Comparison of ENCODE assay signal across 21 cellular contexts in the genomic region with DNA sequence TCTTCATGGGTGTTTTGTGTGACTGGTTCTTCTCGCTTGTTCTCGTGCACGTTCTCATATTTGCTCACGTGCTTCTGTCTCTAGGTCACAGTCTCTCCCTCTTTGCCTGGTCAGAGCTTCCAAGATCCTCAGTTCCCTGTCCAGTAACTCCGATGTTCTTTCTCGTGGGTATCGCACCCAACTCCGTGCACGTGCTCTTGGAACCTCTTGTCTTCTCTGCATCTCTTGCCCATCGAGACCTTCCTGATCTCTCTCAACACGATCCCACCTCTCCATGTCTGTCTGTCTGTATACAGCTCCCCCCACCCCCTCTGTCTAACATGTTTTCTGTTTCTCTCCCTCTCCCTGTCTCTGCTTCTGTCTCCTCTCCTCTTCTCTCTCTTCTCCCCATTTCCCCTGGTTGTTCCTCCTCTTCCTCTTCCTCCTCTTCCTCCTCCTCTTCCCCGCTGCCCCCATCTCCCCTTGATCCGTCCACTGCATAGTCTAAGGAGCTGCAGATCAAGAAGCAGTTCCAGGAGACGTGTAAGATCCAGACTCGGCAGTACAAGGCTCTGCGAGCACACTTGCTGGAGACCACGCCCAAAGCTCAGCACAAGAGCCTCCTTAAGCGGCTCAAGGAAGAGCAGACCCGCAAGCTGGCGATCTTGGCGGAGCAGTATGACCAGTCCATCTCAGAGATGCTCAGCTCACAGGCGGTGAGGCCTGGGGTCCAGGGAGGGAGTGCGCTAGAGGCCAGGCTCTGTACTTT. TPM values are rescaled to one million over a fixed set of nuclear protein-coding genes. Genes with fewer than 3 reads are reported as not detected.
DNase-seq lines count a peak whose midpoint lies in the region; ATAC-seq and TF ChIP-seq lines count a peak whose summit lies in the region.
"Had no signal": no experiment of that assay in that cellular context is flagged by ENCODE, and none has a peak within 500 bp of the region (broad histone marks: within the 10 kb centered on the region; RNA-seq: fewer than 3 reads in every experiment).

No MANE protein-coding gene starts in this region.

- no peaks in the 10 kb centered on the region for H3K9me2 ChIP-seq in HCT116 (ENCODE audit: insufficient read depth)
- no peaks in the 10 kb centered on the region for H3K9me2 ChIP-seq in hepatocyte (replicated peaks; ENCODE audit: insufficient read depth)
- H3K9me2 ChIP-seq: SK-N-SH had no signal

- no peak for TF ChIP-seq CTCF in HCT116 (IDR thresholded peaks at IDR 0.05 in 2 of 3, conservative IDR thresholded peaks at IDR 0.05 in 1 of 3; ENCODE audit: borderline replicate concordance in 1 of 3, insufficient read depth in 1 of 3, low read depth in 2 of 3, low read length in 2 of 3)
- no peak for TF ChIP-seq CTCF in endothelial cell (IDR thresholded peaks at IDR 0.05; ENCODE audit: unreplicated experiment)
- TF ChIP-seq CTCF in osteoblast (IDR thresholded peaks at IDR 0.05; ENCODE audit: extremely low read depth, low read depth, low read length): no peak
- TF ChIP-seq CTCF in hepatocyte (IDR thresholded peaks at IDR 0.05; ENCODE audit: poor library complexity): no peak

- no peak overlapping the region for H2AFZ ChIP-seq in HCT116 (ENCODE audit: low read depth, low read length, poor library complexity, severe bottlenecking)
- no peak overlapping the region for H2AFZ ChIP-seq in osteoblast (ENCODE audit: low read length)
- H2AFZ ChIP-seq in hepatocyte: no peak overlapping the region

- H3K27me3 Mint-ChIP-seq in CD4-positive, CD25-positive, alpha-beta regulatory T cell: no peaks in the 10 kb centered on the region
- H3K27me3 Mint-ChIP-seq in endothelial cell (ENCODE audit: unreplicated experiment): peaks cover 30% of the 10 kb centered on the region
- H3K27me3 Mint-ChIP-seq: activated naive CD8-positive, alpha-beta T cell treated with anti-CD3 and anti-CD28 coated beads, Interleukin-2, amount 50 U/mL, for 24 hours; IgD-negative memory B cell; stimulated activated memory B cell treated with anti-CD40 and anti-IgM and Interleukin-4, amounts not matched to agents 10 μg/mL and 1 μg/mL and 100 μg/mL, for 72 hours had no signal

- TF ChIP-seq RAD21 in HCT116 (IDR thresholded peaks at IDR 0.05; ENCODE audit: low read depth): no peak

- H3K36me3 Mint-ChIP-seq in CD4-positive, CD25-positive, alpha-beta regulatory T cell: peaks cover 27% of the 10 kb centered on the region
- peaks cover 66% of the 10 kb centered on the region for H3K36me3 Mint-ChIP-seq in endothelial cell (ENCODE audit: low read depth, unreplicated experiment)

- no peaks in the 10 kb centered on the region for H4K20me1 ChIP-seq in HCT116 (ENCODE audit: insufficient read depth)
- peaks cover 5% of the 10 kb centered on the region for H4K20me1 ChIP-seq in osteoblast (ENCODE audit: insufficient read depth, low read length)
- H4K20me1 ChIP-seq in hepatocyte (ENCODE audit: insufficient read depth, poor library complexity, severe bottlenecking): no peaks in the 10 kb centered on the region

- H3K27ac ChIP-seq in CD4-positive, CD25-positive, alpha-beta regulatory T cell (ENCODE audit: insufficient read depth, low read length, poor library complexity, severe bottlenecking): no peak overlapping the region
- peak overlapping the region; percentile 11; the same call in 1 of the 2 replicates for H3K27ac ChIP-seq in HCT116 (ENCODE audit: low read depth, low read length)
- no peak overlapping the region for H3K27ac ChIP-seq in osteoblast (ENCODE audit: low read depth, low read length)
- H3K27ac ChIP-seq in hepatocyte: no peak overlapping the region
- H3K27ac ChIP-seq: body of pancreas, gastroesophageal sphincter, thoracic aorta had no signal

- H3K27me3 ChIP-seq in CD4-positive, CD25-positive, alpha-beta regulatory T cell (ENCODE audit: control insufficient read depth, insufficient read depth, low read length): no peaks in the 10 kb centered on the region
- H3K27me3 ChIP-seq in HCT116 (ENCODE audit: insufficient read depth, low read length) (no peaks in the 10 kb centered on the region), osteoblast (ENCODE audit: insufficient read depth, low read length) (no peaks in the 10 kb centered on the region), hepatocyte (no peaks in the 10 kb centered on the region)
- H3K27me3 ChIP-seq: body of pancreas, gastroesophageal sphincter had no signal

- RAD21 ChIA-PET in HCT116 (lab: Charles Lee; ENCODE audit: low non-redundant PET in 1 of 2, low total read pairs in 2 of 2, uncharacterized antibody in 2 of 2, unreplicated experiment in 2 of 2): no interaction called here

- no peak overlapping the region for H3K4me3 ChIP-seq in CD4-positive, CD25-positive, alpha-beta regulatory T cell (ENCODE audit: low read depth, low read length)
- no peak overlapping the region for H3K4me3 ChIP-seq in HCT116 (replicated peaks in 1 of 2; ENCODE audit: low read depth in 1 of 2, low read length in 2 of 2)
- no peak overlapping the region for H3K4me3 ChIP-seq in osteoblast (ENCODE audit: insufficient read depth, low read length)
- no peak overlapping the region for H3K4me3 ChIP-seq in hepatocyte
- H3K4me3 ChIP-seq: body of pancreas, gastroesophageal sphincter, thoracic aorta had no signal

- no peak for DNase-seq in CD4-positive, CD25-positive, alpha-beta regulatory T cell
- DNase-seq in HCT116 (ENCODE audit: low read depth, low spot score) (no peak), endothelial cell (ENCODE audit: low spot score) (no peak), osteoblast (ENCODE audit: insufficient read length, low spot score, missing footprints) (peak; percentile 55), hepatocyte (ENCODE audit: low spot score) (no peak)
- no peak for DNase-seq in activated CD4-positive, alpha-beta T cell treated with anti-CD3 and anti-CD28 coated beads for 48 hours
- DNase-seq: activated CD8-positive, alpha-beta memory T cell treated with anti-CD3 and anti-CD28 coated beads, Interleukin-2, amount 50 U/mL, for 4 hours; activated naive CD8-positive, alpha-beta T cell treated with anti-CD3 and anti-CD28 coated beads, Interleukin-2, amount 50 U/mL, for 24 hours; body of pancreas; NCI-H1105; NCI-H2029 treated with DMSO at 0.1 percent for 48 hours; NCI-H226; NCI-H748 treated with DMSO at 0.1 percent for 48 hours; SK-N-SH; small intestine had no signal

- H3K9ac ChIP-seq in HCT116 (ENCODE audit: low read length): no peak overlapping the region
- H3K9ac ChIP-seq: SK-N-SH had no signal

- TF ChIP-seq POLR2A in HCT116 (IDR thresholded peaks at IDR 0.05; ENCODE audit: borderline replicate concordance, extremely low read depth, insufficient read depth, insufficient read length) (no peak), GM18505 (IDR thresholded peaks at IDR 0.05; ENCODE audit: borderline replicate concordance, extremely low read depth, insufficient read depth, insufficient read length) (no peak)

- WGBS in hepatocyte (ENCODE audit: low lambda C conversion rate, missing lambda C conversion rate): 93% methylated on average over 23 of the region's 23 CpGs

- H3K79me2 ChIP-seq in HCT116 (ENCODE audit: insufficient read depth, low read length) (no peaks in the 10 kb centered on the region), osteoblast (ENCODE audit: insufficient read depth, low read length) (peaks cover 1% of the 10 kb centered on the region), hepatocyte (no peaks in the 10 kb centered on the region)

- BruUV-seq in HCT116 (replicated peaks; lab: Mats Ljungman, UMichigan): no TSS peak

- peaks cover 56% of the 10 kb centered on the region for H3K36me3 ChIP-seq in CD4-positive, CD25-positive, alpha-beta regulatory T cell (ENCODE audit: control insufficient read depth, insufficient read depth, low read length)
- H3K36me3 ChIP-seq in HCT116 (ENCODE audit: control insufficient read depth in 1 of 2, insufficient read depth in 2 of 2, low read length in 2 of 2) (peaks cover 39% of the 10 kb centered on the region in 2 experiments), osteoblast (ENCODE audit: insufficient read depth, low read length) (peaks cover 82% of the 10 kb centered on the region), hepatocyte (replicated peaks; ENCODE audit: insufficient read depth, low read depth) (no peaks in the 10 kb centered on the region)

- peak overlapping the region in 2 of 3 donors; percentile 74 to 87 for H3K27ac Mint-ChIP-seq in CD4-positive, CD25-positive, alpha-beta regulatory T cell
- peak overlapping the region; percentile 84 for H3K27ac Mint-ChIP-seq in endothelial cell (ENCODE audit: unreplicated experiment)
- H3K27ac Mint-ChIP-seq: activated naive CD8-positive, alpha-beta T cell treated with anti-CD3 and anti-CD28 coated beads, Interleukin-2, amount 50 U/mL, for 24 hours; stimulated activated memory B cell treated with anti-CD40 and anti-IgM and Interleukin-4, amounts not matched to agents 10 μg/mL and 1 μg/mL and 100 μg/mL, for 72 hours had no signal

- H3K9me3 Mint-ChIP-seq in CD4-positive, CD25-positive, alpha-beta regulatory T cell: no peaks in the 10 kb centered on the region
- no peaks in the 10 kb centered on the region for H3K9me3 Mint-ChIP-seq in endothelial cell (ENCODE audit: unreplicated experiment)
- H3K9me3 Mint-ChIP-seq: activated naive CD8-positive, alpha-beta T cell treated with anti-CD3 and anti-CD28 coated beads, Interleukin-2, amount 50 U/mL, for 24 hours; IgD-negative memory B cell; stimulated activated memory B cell treated with anti-CD40 and anti-IgM and Interleukin-4, amounts not matched to agents 10 μg/mL and 1 μg/mL and 100 μg/mL, for 72 hours had no signal

- intact Hi-C loops in HCT116 (cut with micrococcal nuclease): no loop called here

- peaks cover 0 to 8% (median 2%) of the 10 kb centered on the region in 4 donors for H3K4me1 Mint-ChIP-seq in CD4-positive, CD25-positive, alpha-beta regulatory T cell
- peaks cover 51% of the 10 kb centered on the region for H3K4me1 Mint-ChIP-seq in endothelial cell (ENCODE audit: unreplicated experiment)

- H3K9me3 ChIP-seq in CD4-positive, CD25-positive, alpha-beta regulatory T cell (ENCODE audit: control insufficient read depth in 2 of 2, low read length in 2 of 2): no peaks in the 10 kb centered on the region
- no peaks in the 10 kb centered on the region for H3K9me3 ChIP-seq in HCT116 (ENCODE audit: control insufficient read depth in 1 of 2, insufficient read depth in 1 of 2, low read depth in 1 of 2, low read length in 2 of 2)
- H3K9me3 ChIP-seq in osteoblast (ENCODE audit: low read depth, low read length): no peaks in the 10 kb centered on the region
- no peaks in the 10 kb centered on the region for H3K9me3 ChIP-seq in hepatocyte (ENCODE audit: low read depth)
- H3K9me3 ChIP-seq: body of pancreas, gastroesophageal sphincter, SK-N-SH, thoracic aorta had no signal

- H3K4me2 ChIP-seq in HCT116 (ENCODE audit: low read length) (no peak overlapping the region), osteoblast (ENCODE audit: insufficient read depth, low read length) (no peak overlapping the region), hepatocyte (no peak overlapping the region)
- H3K4me2 ChIP-seq: SK-N-SH had no signal

- POLR2A ChIA-PET in HCT116 (lab: Charles Lee): interaction anchor here (0.6 kb wide), 1 partner anchor 44 kb away, joined by 3 read pairs; no protein-coding TSS in a partner anchor

- CTCF ChIA-PET in HCT116 (lab: Charles Lee): no interaction called here

- no peak for ATAC-seq in CD4-positive, CD25-positive, alpha-beta regulatory T cell (ENCODE audit: low read depth in 2 of 2)
- no peak for ATAC-seq in HCT116
- ATAC-seq in GM18505 (IDR thresholded peaks at IDR 0.05; ENCODE audit: unreplicated experiment): no peak
- ATAC-seq in GM19455 (IDR thresholded peaks at IDR 0.05; ENCODE audit: unreplicated experiment): no peak
- ATAC-seq: activated naive CD8-positive, alpha-beta T cell treated with anti-CD3 and anti-CD28 coated beads, Interleukin-2, amount 50 U/mL, for 24 hours; body of pancreas; gastroesophageal sphincter; stimulated activated memory B cell treated with anti-CD40 and anti-IgM and Interleukin-4, amounts not matched to agents 10 μg/mL and 1 μg/mL and 100 μg/mL, for 72 hours had no signal

- H3K4me1 ChIP-seq in CD4-positive, CD25-positive, alpha-beta regulatory T cell (ENCODE audit: control insufficient read depth, insufficient read depth, low read length, poor library complexity, severe bottlenecking): peaks cover 4% of the 10 kb centered on the region
- H3K4me1 ChIP-seq in HCT116 (ENCODE audit: control insufficient read depth in 1 of 2, insufficient read depth in 2 of 2, low read length in 2 of 2) (peaks cover 2 to 6% of the 10 kb centered on the region in 2 experiments), osteoblast (ENCODE audit: insufficient read depth, low read length) (peaks cover under 1% of the 10 kb centered on the region), hepatocyte (ENCODE audit: insufficient read depth) (peaks cover 2% of the 10 kb centered on the region)

- H3K4me3 Mint-ChIP-seq in CD4-positive, CD25-positive, alpha-beta regulatory T cell: peak overlapping the region in 2 of 4 donors; percentile 40 to 54
- H3K4me3 Mint-ChIP-seq in endothelial cell (ENCODE audit: unreplicated experiment): peak overlapping the region; percentile 59
- H3K4me3 Mint-ChIP-seq: activated naive CD8-positive, alpha-beta T cell treated with anti-CD3 and anti-CD28 coated beads, Interleukin-2, amount 50 U/mL, for 24 hours; IgD-negative memory B cell; stimulated activated memory B cell treated with anti-CD40 and anti-IgM and Interleukin-4, amounts not matched to agents 10 μg/mL and 1 μg/mL and 100 μg/mL, for 72 hours had no signal

RNA-seq across cellular contexts. Expression of a gene that starts 6.1 kb away (rescaled TPM):
- total RNA-seq in CD4-positive, CD25-positive, alpha-beta regulatory T cell: 12.4 TPM
- 10 to 100 TPM; 13.9 to 19.9 (median 16.2) TPM for polyA plus RNA-seq in CD4-positive, CD25-positive, alpha-beta regulatory T cell
- total RNA-seq in HCT116 (2021; ENCODE audit: unreplicated experiment) (21.8 TPM), endothelial cell (ENCODE audit: unreplicated experiment) (5.2 TPM), osteoblast (3.5 and 5.8 TPM in 2 replicates), hepatocyte (10.6 and 12.4 TPM in 2 replicates)
- polyA plus RNA-seq in HCT116 (2012): 25.2 and 26.4 TPM in 2 replicates
- polyA plus RNA-seq in hepatocyte: 9.0 and 12.9 TPM in 2 replicates

RNA-seq across cellular contexts. Expression of a gene that starts 6.8 kb away (rescaled TPM):
- 105 TPM for total RNA-seq in CD4-positive, CD25-positive, alpha-beta regulatory T cell
- polyA plus RNA-seq in CD4-positive, CD25-positive, alpha-beta regulatory T cell: 1 to 10 TPM; 5.0 to 8.9 (median 6.0) TPM
- 89.8 TPM for total RNA-seq in HCT116 (2021; ENCODE audit: unreplicated experiment)
- polyA plus RNA-seq in HCT116 (2012): 53.7 and 76.2 TPM in 2 replicates
- total RNA-seq in endothelial cell (ENCODE audit: unreplicated experiment): 94.4 TPM
- total RNA-seq in osteoblast: 14.5 and 16.8 TPM in 2 replicates
- total RNA-seq in hepatocyte: 61.2 and 99.9 TPM in 2 replicates
- 14.0 and 17.6 TPM in 2 replicates for polyA plus RNA-seq in hepatocyte

RNA-seq across cellular contexts. Expression of a gene that starts 15.6 kb away (rescaled TPM):
- total RNA-seq in CD4-positive, CD25-positive, alpha-beta regulatory T cell: 30.0 TPM
- 1 to 10 TPM; 2.1 to 3.5 (median 2.9) TPM for polyA plus RNA-seq in CD4-positive, CD25-positive, alpha-beta regulatory T cell
- total RNA-seq in HCT116 (2021; ENCODE audit: unreplicated experiment): 56.7 TPM
- polyA plus RNA-seq in HCT116 (2012): 24.9 and 28.7 TPM in 2 replicates
- 178 TPM for total RNA-seq in endothelial cell (ENCODE audit: unreplicated experiment)
- total RNA-seq in osteoblast: 37.1 and 39.1 TPM in 2 replicates
- total RNA-seq in hepatocyte: 28.0 and 33.4 TPM in 2 replicates
- 24.3 and 24.5 TPM in 2 replicates for polyA plus RNA-seq in hepatocyte

RNA-seq across cellular contexts. Expression of a gene that starts 21.5 kb away (rescaled TPM):
- total RNA-seq in CD4-positive, CD25-positive, alpha-beta regulatory T cell: not detected
- not detected for polyA plus RNA-seq in CD4-positive, CD25-positive, alpha-beta regulatory T cell
- 17.3 TPM for total RNA-seq in HCT116 (2021; ENCODE audit: unreplicated experiment)
- 13.8 and 18.6 TPM in 2 replicates for polyA plus RNA-seq in HCT116 (2012)
- 7.4 TPM for total RNA-seq in endothelial cell (ENCODE audit: unreplicated experiment)
- not detected in 2 replicates for total RNA-seq in osteoblast
- total RNA-seq in hepatocyte: 6.8 and 6.9 TPM in 2 replicates
- 11.4 and 13.0 TPM in 2 replicates for polyA plus RNA-seq in hepatocyte
- polyA plus RNA-seq: IgD-negative memory B cell had no signal

RNA-seq across cellular contexts. Expression of a gene that starts 27.4 kb away (rescaled TPM):
- 76.7 TPM for total RNA-seq in CD4-positive, CD25-positive, alpha-beta regulatory T cell
- 100 to 1,000 TPM; 193 to 261 (median 221) TPM for polyA plus RNA-seq in CD4-positive, CD25-positive, alpha-beta regulatory T cell
- total RNA-seq in HCT116 (2021; ENCODE audit: unreplicated experiment): 75.5 TPM
- polyA plus RNA-seq in HCT116 (2012): 93.1 and 99.3 TPM in 2 replicates
- total RNA-seq in endothelial cell (ENCODE audit: unreplicated experiment): 217 TPM
- total RNA-seq in osteoblast: 74.3 and 84.0 TPM in 2 replicates
- 106 and 119 TPM in 2 replicates for total RNA-seq in hepatocyte
- polyA plus RNA-seq in hepatocyte: 175 and 189 TPM in 2 replicates
